ENCODE assay signal across 22 cellular contexts in genomic region chr6:98212468-98212867, GRCh38.
"Had no signal": no experiment of that assay in that cellular context is flagged by ENCODE, and none has a peak within 500 bp of the region (broad histone marks: within the 10 kb centered on the region; RNA-seq: fewer than 3 reads in every experiment).

No MANE protein-coding gene starts in this region.

- H3K9me3 ChIP-seq: esophagus muscularis mucosa, gastrocnemius medialis, left lung, lower lobe of right lung, mucosa of descending colon had no signal

- H3K27me3 ChIP-seq: dorsolateral prefrontal cortex, esophagus muscularis mucosa, foreskin keratinocyte, gastrocnemius medialis, heart right ventricle, left lung had no signal

- H3K36me3 ChIP-seq: esophagus muscularis mucosa, gastrocnemius medialis, heart right ventricle, left lung, lower lobe of right lung had no signal

- H3K36me3 Mint-ChIP-seq: mesothelial cell of epicardium had no signal

- ATAC-seq: foreskin keratinocyte, gastrocnemius medialis, heart right ventricle, left cardiac atrium, left lung, left ventricle myocardium superior, lower lobe of right lung, mucosa of descending colon had no signal

- H3K4me3 Mint-ChIP-seq: mesothelial cell of epicardium had no signal

- H3K27ac Mint-ChIP-seq: mesothelial cell of epicardium had no signal

- H3K4me3 ChIP-seq: coronary artery, dorsolateral prefrontal cortex, esophagus muscularis mucosa, gastrocnemius medialis, heart right ventricle, left lung, lower lobe of right lung, mucosa of descending colon had no signal

- H3K27ac ChIP-seq: coronary artery, dorsolateral prefrontal cortex, esophagus muscularis mucosa, foreskin keratinocyte, gastrocnemius medialis, heart right ventricle, left lung, lower lobe of right lung had no signal

- H3K4me1 ChIP-seq: esophagus muscularis mucosa, foreskin keratinocyte, gastrocnemius medialis, heart right ventricle, left lung, lower lobe of right lung had no signal

- DNase-seq: dermis blood vessel endothelial cell; dorsolateral prefrontal cortex; effector CD4-positive, alpha-beta T cell; effector memory CD4-positive, alpha-beta T cell; foreskin keratinocyte; gastrocnemius medialis; glutamatergic neuron; head of caudate nucleus; heart right ventricle; hippocampal formation; left cardiac atrium; left ventricle myocardium superior; lower lobe of right lung; mesenchymal stem cell; mucosa of descending colon had no signal

- FAIRE-seq: endothelial cell of umbilical vein, islet of Langerhans, keratinocyte had no signal
